Comparison of ENCODE assay signal across 8 cellular contexts in genomic region chr18:2846638-2847340, GRCh38. TPM values are rescaled to one million over a fixed set of nuclear protein-coding genes. Genes with fewer than 3 reads are reported as not detected.
DNase-seq lines count a peak whose midpoint lies in the region; ATAC-seq, FAIRE-seq and TF ChIP-seq lines count a peak whose summit lies in the region.

Gene EMILIN2 (plus strand): TSS chr18:2847006. CDS start chr18:2847189, 183 bp downstream.

- H3K4me3 Mint-ChIP-seq in natural killer cell, result peak within 1 kb of the TSS; percentile 88

- TF ChIP-seq CTCF in esophagus squamous epithelium (IDR thresholded peaks at IDR 0.05) (no peak), natural killer cell (IDR thresholded peaks at IDR 0.05) (no peak)

- no peaks in the 10 kb centered on the region for H3K36me3 Mint-ChIP-seq in natural killer cell

- H3K4me1 Mint-ChIP-seq in natural killer cell, result peaks cover 20 to 28% of the 10 kb centered on the region in 2 donors

- H3K27me3 Mint-ChIP-seq in natural killer cell (ENCODE audit: low read depth in 2 of 2), result peaks cover 53 to 58% of the 10 kb centered on the region in 2 donors

- TF ChIP-seq POLR2A in esophagus squamous epithelium (IDR thresholded peaks at IDR 0.05), result peak in 2 of 4 donors; percentile 62 to 64

- peaks cover 0 to 79% (median 6%) of the 10 kb centered on the region in 4 donors for H3K27me3 ChIP-seq in esophagus squamous epithelium

- peak; percentile 75 for DNase-seq in activated CD8-positive, alpha-beta memory T cell treated with anti-CD3 and anti-CD28 coated beads for 24 hours
- no peak for DNase-seq in esophagus squamous epithelium (lab: John Stamatoyannopoulos, UW)
- peak; percentile 37 for DNase-seq in natural killer cell
- peak; percentile 87 for DNase-seq in urothelium cell line (ENCODE audit: low spot score)
- DNase-seq in NCI-H2196 treated with DMSO at 0.1 percent for 48 hours (lab: John Stamatoyannopoulos, UW; ENCODE audit: unreplicated experiment), result no peak
- DNase-seq in putamen (ENCODE audit: low spot score), result no peak

- H3K27ac Mint-ChIP-seq in natural killer cell, result peak within 1 kb of the TSS in 1 of 2 donors; percentile 80

- 0 to 1% methylated on average over 10 to 19 of the region's 82 CpGs for WGBS in esophagus squamous epithelium, 2 donors

- no peaks in the 10 kb centered on the region for H3K9me3 Mint-ChIP-seq in natural killer cell

- H3K4me1 ChIP-seq in esophagus squamous epithelium, result peaks cover 9 to 28% (median 11%) of the 10 kb centered on the region in 3 donors

- H3K9me3 ChIP-seq in esophagus squamous epithelium, result no peaks in the 10 kb centered on the region

- no peak for FAIRE-seq in urothelium cell line (lab: Jason Lieb, UNC)

- intact Hi-C loops in esophagus squamous epithelium (cut with DNase I), result no loop called here
- intact Hi-C loops in natural killer cell (cut with micrococcal nuclease), result no loop called here

- H3K4me3 ChIP-seq in esophagus squamous epithelium, result peak within 1 kb of the TSS; percentile 33 to 62 (median 53)

- H3K36me3 ChIP-seq in esophagus squamous epithelium, result no peaks in the 10 kb centered on the region

- ATAC-seq in GM18498 (IDR thresholded peaks at IDR 0.05; ENCODE audit: unreplicated experiment) (peak; percentile 49), HG03280 (IDR thresholded peaks at IDR 0.05; ENCODE audit: unreplicated experiment) (peak; percentile 36), natural killer cell (peak; percentile 48 to 78 (median 59))

- H3K27ac ChIP-seq in esophagus squamous epithelium, result peak within 1 kb of the TSS; percentile 58 to 88 (median 78)

RNA-seq across cellular contexts. Expression of gene EMILIN2, which starts in this region (rescaled TPM):
- total RNA-seq in esophagus squamous epithelium, result 10 to 100 TPM in 1 of 4 donors, 1 to 10 TPM in 3; 3.2 to 11.1 (median 5.5) TPM
- 10 to 100 TPM in 1 of 3 donors, 1 to 10 TPM in 2; 8.4 to 25.6 (median 9.8) TPM for total RNA-seq in natural killer cell

Comparison
In these comparisons a context has a peak if more than half of its experiments do, and no peak if none do; other contexts are left out.
1. DNase-seq: peak in activated CD8-positive, alpha-beta memory T cell treated with anti-CD3 and anti-CD28 coated beads for 24 hours (single experiment), natural killer cell (single experiment) and urothelium cell line (single experiment); none in esophagus squamous epithelium (single experiment), NCI-H2196 treated with DMSO at 0.1 percent for 48 hours (single experiment) and putamen (single experiment).
2. Peak in every context shown above with its lines, with median percentiles within 50 percentile points of each other: ATAC-seq.